In the genomic region with DNA sequence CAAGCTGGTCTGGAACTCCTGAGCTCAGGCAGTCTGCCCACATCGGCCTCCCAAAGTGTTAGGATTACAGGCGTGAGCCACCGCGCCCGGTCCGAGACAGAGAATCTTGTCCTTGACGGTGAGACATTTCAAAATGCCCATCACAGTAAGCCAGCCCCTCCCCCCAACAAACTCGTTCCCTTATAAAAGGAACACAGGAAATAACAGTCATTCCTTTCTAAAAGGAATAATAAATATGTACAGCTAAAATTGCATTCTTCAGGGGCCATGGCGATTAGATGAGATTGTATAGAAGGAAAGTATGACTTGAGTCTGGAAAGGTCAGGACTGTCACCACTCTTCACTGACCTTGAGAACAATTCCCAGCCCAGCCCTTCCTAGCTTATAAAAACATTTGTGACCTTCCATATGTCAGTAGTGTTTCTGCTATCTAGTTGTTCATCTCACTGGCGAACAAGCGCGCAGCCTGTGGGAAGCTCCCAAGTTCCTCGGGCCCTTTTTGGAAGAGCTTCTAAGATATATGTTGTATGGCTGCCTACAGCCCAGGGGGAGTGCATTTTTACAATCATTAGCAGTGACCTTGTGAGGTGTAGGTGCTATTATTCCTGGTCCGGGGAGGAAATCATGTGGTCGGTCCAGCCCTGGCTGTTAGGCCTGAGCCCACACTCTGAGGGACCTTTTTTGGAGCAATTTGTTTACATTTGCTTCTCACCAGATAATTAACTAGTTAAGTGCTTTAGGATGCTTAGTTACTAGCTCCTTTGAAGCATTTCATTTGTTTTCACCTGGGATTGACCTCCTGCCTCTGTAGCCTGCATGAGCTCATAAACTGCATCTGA, we compare ENCODE assay signal across 11 cellular contexts. TPM values are rescaled to one million over a fixed set of nuclear protein-coding genes. Genes with fewer than 3 reads are reported as not detected.
DNase-seq lines count a peak whose midpoint lies in the region; ATAC-seq and TF ChIP-seq lines count a peak whose summit lies in the region.
"Had no signal": no experiment of that assay in that cellular context is flagged by ENCODE, and none has a peak within 500 bp of the region (broad histone marks: within the 10 kb centered on the region; RNA-seq: fewer than 3 reads in every experiment).

No MANE protein-coding gene starts in this region.

- no peak for TF ChIP-seq POLR2A in esophagus squamous epithelium (IDR thresholded peaks at IDR 0.05)

- CTCF ChIA-PET in CD8-positive, alpha-beta T cell (lab: Charles Lee) = no interaction called here
- CTCF ChIA-PET in SK-N-SH (lab: Yijun Ruan, JAX) = interaction anchor here (0.9 to 1.4 kb wide), 5 partner anchors 11 to 576 kb away, joined by 3 read pairs; no protein-coding TSS in a partner anchor

- ATAC-seq in CD8-positive, alpha-beta T cell = no peak
- ATAC-seq in omental fat pad (ENCODE audit: low FRiP score) = no peak
- no peak for ATAC-seq in GM21825 (IDR thresholded peaks at IDR 0.05; ENCODE audit: unreplicated experiment)

- peaks cover 35% of the 10 kb centered on the region for H3K36me3 Mint-ChIP-seq in CD8-positive, alpha-beta T cell
- peaks cover 21% of the 10 kb centered on the region for H3K36me3 Mint-ChIP-seq in nephron (ENCODE audit: low read depth)

- H3K9me3 Mint-ChIP-seq in CD8-positive, alpha-beta T cell = no peaks in the 10 kb centered on the region
- no peaks in the 10 kb centered on the region for H3K9me3 Mint-ChIP-seq in nephron

- no peak overlapping the region for H2AFZ ChIP-seq in SK-N-SH (ENCODE audit: low read depth)

- no peak for DNase-seq in CD8-positive, alpha-beta T cell
- no peak for DNase-seq in SK-N-SH
- no peak for DNase-seq in esophagus squamous epithelium (lab: John Stamatoyannopoulos, UW)
- DNase-seq in omental fat pad (ENCODE audit: low spot score) = no peak
- no peak for DNase-seq in HPDE6-E6E7 (ENCODE audit: extremely low spot score)
- DNase-seq in GM20000 (ENCODE audit: low spot score) = no peak
- DNase-seq: occipital lobe; stimulated activated naive CD4-positive, alpha-beta T cell treated with Interleukin-2 at 50 U/mL for 16 hours; T-helper 2 cell had no signal

- peak overlapping the region; percentile 31; the same call in 1 of the 2 replicates for H3K9ac ChIP-seq in SK-N-SH

- no peaks in the 10 kb centered on the region for H3K36me3 ChIP-seq in CD8-positive, alpha-beta T cell (ENCODE audit: insufficient read depth, low read length)
- H3K36me3 ChIP-seq in SK-N-SH (replicated peaks in 1 of 2; ENCODE audit: control insufficient read depth in 1 of 2, insufficient read depth in 2 of 2, low read length in 1 of 2) (peaks cover 2 to 5% of the 10 kb centered on the region in 2 experiments), esophagus squamous epithelium (peaks cover 0 to 15% (median 0%) of the 10 kb centered on the region in 3 donors)

- TF ChIP-seq EP300 in SK-N-SH (IDR thresholded peaks at IDR 0.05; ENCODE audit: borderline replicate concordance in 1 of 2, low read depth in 1 of 2, low read length in 1 of 2) = no peak; a peak in 1 of 4 replicates

- no peak overlapping the region for H3K4me3 ChIP-seq in CD8-positive, alpha-beta T cell (ENCODE audit: low read depth, low read length)
- H3K4me3 ChIP-seq in SK-N-SH (ENCODE audit: low read depth in 2 of 2, low read length in 1 of 2) (peak overlapping the region in 1 of 2 experiments; percentile 18; a peak in 1 of 4 replicates), esophagus squamous epithelium (peak overlapping the region in 1 of 4 donors; percentile 42)

- no peak overlapping the region for H3K27ac ChIP-seq in CD8-positive, alpha-beta T cell (ENCODE audit: low read depth, low read length)
- H3K27ac ChIP-seq in SK-N-SH (ENCODE audit: low read depth in 2 of 2, low read length in 1 of 2) = peak overlapping the region; percentile 70 to 84
- H3K27ac ChIP-seq in esophagus squamous epithelium = peak overlapping the region; percentile 20 to 68 (median 44)

- no peaks in the 10 kb centered on the region for H3K9me3 ChIP-seq in CD8-positive, alpha-beta T cell (ENCODE audit: low read length)
- H3K9me3 ChIP-seq in SK-N-SH (no peaks in the 10 kb centered on the region), esophagus squamous epithelium (no peaks in the 10 kb centered on the region)

- peaks cover 63% of the 10 kb centered on the region for H3K4me1 ChIP-seq in CD8-positive, alpha-beta T cell (ENCODE audit: insufficient read depth, low read length)
- H3K4me1 ChIP-seq in SK-N-SH (ENCODE audit: control insufficient read depth in 1 of 2, insufficient read depth in 2 of 2, low read depth in 1 of 2, low read length in 1 of 2) = peaks cover 10 to 44% of the 10 kb centered on the region in 2 experiments; a peak in 3 of 4 replicates
- peaks cover 23 to 93% (median 45%) of the 10 kb centered on the region in 3 donors for H3K4me1 ChIP-seq in esophagus squamous epithelium

- intact Hi-C loops in CD8-positive, alpha-beta T cell (cut with DNase I, micrococcal nuclease) = no loop called here
- intact Hi-C loops in esophagus squamous epithelium (cut with DNase I) = no loop called here

- no peaks in the 10 kb centered on the region for H3K27me3 ChIP-seq in CD8-positive, alpha-beta T cell (ENCODE audit: insufficient read depth, low read length)
- H3K27me3 ChIP-seq in SK-N-SH (ENCODE audit: insufficient read depth) (no peaks in the 10 kb centered on the region), esophagus squamous epithelium (no peaks in the 10 kb centered on the region)

- POLR2A ChIA-PET in CD8-positive, alpha-beta T cell (lab: Charles Lee) = no interaction called here
- POLR2A ChIA-PET in SK-N-SH (lab: Yijun Ruan, JAX) = interaction anchor here (1.1 kb wide), 1 partner anchor 9 kb away, joined by 3 read pairs; the partner anchor contains the start of gene SZRD1

- no peaks in the 10 kb centered on the region for H3K9me2 ChIP-seq in SK-N-SH

- H4K20me1 ChIP-seq in SK-N-SH (ENCODE audit: insufficient read depth) = peaks cover 83% of the 10 kb centered on the region

- peaks cover 38% of the 10 kb centered on the region for H3F3A ChIP-seq in SK-N-SH (replicated peaks; ENCODE audit: insufficient read depth)

- WGBS in SK-N-SH (ENCODE audit: low lambda C conversion rate) = 53% methylated on average over 15 of the region's 15 CpGs
- 58% methylated on average over 10 of the region's 15 CpGs for WGBS in esophagus squamous epithelium, 2 donors

- no peak overlapping the region for H3K4me3 Mint-ChIP-seq in CD8-positive, alpha-beta T cell
- H3K4me3 Mint-ChIP-seq in nephron = peak overlapping the region; percentile 12 to 49 (median 19)

- no peak for TF ChIP-seq RAD21 in SK-N-SH (IDR thresholded peaks at IDR 0.05; ENCODE audit: low read length)

- H3K27ac Mint-ChIP-seq in CD8-positive, alpha-beta T cell = peak overlapping the region; percentile 55
- peak overlapping the region; percentile 87 to 94 (median 90) for H3K27ac Mint-ChIP-seq in nephron

- H3K79me2 ChIP-seq in SK-N-SH (ENCODE audit: insufficient read depth) = peaks cover 100% of the 10 kb centered on the region

- H3K27me3 Mint-ChIP-seq in CD8-positive, alpha-beta T cell (ENCODE audit: low read depth) = no peaks in the 10 kb centered on the region
- no peaks in the 10 kb centered on the region for H3K27me3 Mint-ChIP-seq in nephron (ENCODE audit: low read depth)

- peaks cover 71% of the 10 kb centered on the region for H3K4me1 Mint-ChIP-seq in CD8-positive, alpha-beta T cell (ENCODE audit: low read depth)
- peaks cover 45% of the 10 kb centered on the region for H3K4me1 Mint-ChIP-seq in nephron

- H3K4me2 ChIP-seq in SK-N-SH = peak overlapping the region; percentile 69

- no peak for TF ChIP-seq CTCF in CD8-positive, alpha-beta T cell (IDR thresholded peaks at IDR 0.05)
- TF ChIP-seq CTCF in SK-N-SH (IDR thresholded peaks at IDR 0.05) = no peak
- no peak for TF ChIP-seq CTCF in esophagus squamous epithelium (IDR thresholded peaks at IDR 0.05)
- no peak for TF ChIP-seq CTCF in nephron (IDR thresholded peaks at IDR 0.05; ENCODE audit: unreplicated experiment in 3 of 3)
- no peak for TF ChIP-seq CTCF in omental fat pad (IDR thresholded peaks at IDR 0.05)
- TF ChIP-seq CTCF in GM20000 (IDR thresholded peaks at IDR 0.05; ENCODE audit: extremely low read depth, missing control alignments) = no peak

TF ChIP-seq in SK-N-SH, 30 proteins besides CTCF, POLR2A, EP300 and RAD21 (continues in another document):
- TF ChIP-seq TEAD4 (IDR thresholded peaks at IDR 0.05; ENCODE audit: borderline replicate concordance, insufficient read depth) (peak; percentile 63; the same call in 1 of the 2 replicates), JUND (IDR thresholded peaks at IDR 0.05) (peak; percentile 43), RXRA (IDR thresholded peaks at IDR 0.05; ENCODE audit: borderline replicate concordance, low read depth) (peak; percentile 85; the same call in 1 of the 2 replicates), FOSL2 (IDR thresholded peaks at IDR 0.05; ENCODE audit: borderline replicate concordance, low read depth) (no peak; the same call in 1 of the 2 replicates), POLR2AphosphoS5 (IDR thresholded peaks at IDR 0.05; ENCODE audit: low read depth, low read length) (0 out of 2 replicates have a peak, but pooled peaks have one; percentile 34), PBX3 (IDR thresholded peaks at IDR 0.05) (peak; percentile 43), MEF2A (IDR thresholded peaks at IDR 0.05; ENCODE audit: borderline replicate concordance, low read depth) (peak; percentile 31; the same call in 1 of the 2 replicates)
- TF ChIP-seq, protein P1, sequence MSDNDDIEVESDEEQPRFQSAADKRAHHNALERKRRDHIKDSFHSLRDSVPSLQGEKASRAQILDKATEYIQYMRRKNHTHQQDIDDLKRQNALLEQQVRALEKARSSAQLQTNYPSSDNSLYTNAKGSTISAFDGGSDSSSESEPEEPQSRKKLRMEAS (IDR thresholded peaks at IDR 0.05; ENCODE audit: low read depth) = no peak

RNA-seq across cellular contexts. Expression of gene SZRD1, which starts 8.7 kb away (rescaled TPM):
- total RNA-seq in CD8-positive, alpha-beta T cell = 100 to 1,000 TPM; 133 to 136 TPM
- polyA plus RNA-seq in SK-N-SH (2012; rRNA removed) = 100 and 119 TPM in 2 replicates
- 79.5 and 109 TPM in 2 replicates for polyA plus RNA-seq in SK-N-SH (2012; cell fraction: cytosol; rRNA removed)
- 51.0 and 70.5 TPM in 2 replicates for polyA plus RNA-seq in SK-N-SH (2012; cell fraction: nucleus; rRNA removed)
- 10 to 100 TPM; 51.7 to 65.0 (median 58.5) TPM for total RNA-seq in esophagus squamous epithelium
- 10 to 100 TPM; 73.1 to 80.5 (median 77.7) TPM for total RNA-seq in omental fat pad

RNA-seq across cellular contexts. Expression of gene FBXO42, which starts 23.5 kb away (rescaled TPM):
- total RNA-seq in CD8-positive, alpha-beta T cell = 10 to 100 TPM; 18.0 to 18.2 TPM
- polyA plus RNA-seq in SK-N-SH (2012; rRNA removed) = 8.6 and 10.3 TPM in 2 replicates
- 6.0 and 7.3 TPM in 2 replicates for polyA plus RNA-seq in SK-N-SH (2012; cell fraction: cytosol; rRNA removed)
- polyA plus RNA-seq in SK-N-SH (2012; cell fraction: nucleus; rRNA removed) = 25.0 and 26.3 TPM in 2 replicates
- 10 to 100 TPM; 15.9 to 29.0 (median 20.2) TPM for total RNA-seq in esophagus squamous epithelium
- 10 to 100 TPM; 16.1 to 29.8 (median 19.2) TPM for total RNA-seq in omental fat pad
